9 cellular contexts compared by ENCODE assay signal in the genomic region with DNA sequence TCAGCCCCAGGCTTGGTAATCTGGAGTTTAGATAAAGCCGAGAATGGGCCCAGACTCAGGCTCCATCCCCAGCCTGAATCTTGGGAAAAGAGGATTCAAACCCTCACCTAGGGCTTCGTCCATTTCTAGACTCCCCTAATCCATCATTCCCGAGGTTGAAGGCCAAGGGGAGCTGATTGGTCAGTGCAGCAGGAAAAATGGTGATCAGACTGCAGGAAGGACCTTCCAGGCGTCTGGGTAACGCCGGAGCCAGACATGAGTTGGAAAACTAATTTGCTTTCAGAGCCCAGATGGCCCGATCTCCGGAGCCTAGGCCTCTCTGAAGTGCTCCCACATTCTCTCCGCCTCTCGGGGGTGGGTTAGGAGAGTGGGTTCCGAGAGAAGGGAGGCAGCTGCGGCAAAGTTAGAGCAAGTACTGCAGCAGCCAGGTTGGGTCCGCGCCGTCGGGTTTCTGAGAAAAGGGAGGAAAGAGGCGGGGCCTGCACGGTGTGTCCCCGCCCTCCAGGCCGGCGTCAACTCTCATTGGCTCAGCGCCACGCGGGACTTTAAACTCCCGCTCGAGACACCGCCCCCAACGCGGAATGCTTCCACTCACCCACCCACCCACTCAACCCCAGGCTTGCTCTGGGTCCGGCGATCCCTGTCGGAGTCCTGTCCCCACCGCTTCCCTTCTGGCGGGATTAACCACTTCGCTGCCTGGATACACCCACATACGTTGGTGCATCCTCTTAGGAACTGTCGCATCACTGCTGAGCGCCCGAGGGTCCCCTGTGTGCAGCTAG. TPM values are rescaled to one million over a fixed set of nuclear protein-coding genes. Genes with fewer than 3 reads are reported as not detected.
DNase-seq lines count a peak whose midpoint lies in the region; ATAC-seq and TF ChIP-seq lines count a peak whose summit lies in the region.
"Had no signal": no experiment of that assay in that cellular context is flagged by ENCODE, and none has a peak within 500 bp of the region (broad histone marks: within the 10 kb centered on the region; RNA-seq: fewer than 3 reads in every experiment).

No MANE protein-coding gene starts in this region.

- H3K4me3 ChIP-seq in left ventricle myocardium inferior (no peak overlapping the region), dorsolateral prefrontal cortex (peak overlapping the region in 38 of 59 donors; percentile 4 to 73 (median 62)), transverse colon (no peak overlapping the region)
- no peak overlapping the region for H3K4me3 ChIP-seq in CD8-positive, alpha-beta memory T cell (ENCODE audit: low read length)

- CTCF ChIA-PET in CD8-positive, alpha-beta memory T cell (lab: Charles Lee), result interaction anchor here (1.4 to 1.7 kb wide), 2 partner anchors 39 to 69 kb away, joined by 3 to 4 read pairs; no protein-coding TSS in a partner anchor

- H3K27me3 ChIP-seq in left ventricle myocardium inferior (ENCODE audit: low read depth), result peaks cover 100% of the 10 kb centered on the region
- peaks cover 0 to 99% (median 36%) of the 10 kb centered on the region in 45 donors for H3K27me3 ChIP-seq in dorsolateral prefrontal cortex
- H3K27me3 ChIP-seq in transverse colon, result peaks cover 97% of the 10 kb centered on the region
- H3K27me3 ChIP-seq in CD8-positive, alpha-beta memory T cell (ENCODE audit: insufficient read depth, low read length, poor library complexity, severe bottlenecking), result peaks cover 76% of the 10 kb centered on the region

- in situ Hi-C loops in transverse colon (cut with MboI; ENCODE audit: low pct_ligation_motif_present in 1 of 4, low pct_unique_long_range_greater_than_20kb in 1 of 4, low sequenced_read_pairs in 3 of 4), result no loop called here

- POLR2A ChIA-PET in CD8-positive, alpha-beta memory T cell (lab: Charles Lee), result no interaction called here

- no peak overlapping the region for H3K27ac ChIP-seq in left ventricle myocardium inferior (replicated peaks)
- peak overlapping the region in 31 of 59 donors; percentile 1 to 85 (median 49) for H3K27ac ChIP-seq in dorsolateral prefrontal cortex
- H3K27ac ChIP-seq in transverse colon, result no peak overlapping the region
- no peak overlapping the region for H3K27ac ChIP-seq in CD8-positive, alpha-beta memory T cell (ENCODE audit: low read depth, low read length)

- DNase-seq in left cardiac atrium, result peak; percentile 41
- no peak for DNase-seq in left ventricle myocardium inferior
- peak; percentile 94 for DNase-seq in NCI-H82 (lab: John Stamatoyannopoulos, UW)
- peak in 7 of 10 donors; percentile 58 to 73 (median 66) for DNase-seq in dorsolateral prefrontal cortex
- peak; percentile 35 for DNase-seq in transverse colon
- DNase-seq in CD8-positive, alpha-beta memory T cell, result no peak
- no peak for DNase-seq in progenitor cell of endocrine pancreas (ENCODE audit: low spot score, unreplicated experiment)

- H3K9me3 ChIP-seq in left ventricle myocardium inferior (replicated peaks) (no peaks in the 10 kb centered on the region), transverse colon (no peaks in the 10 kb centered on the region)
- H3K9me3 ChIP-seq in CD8-positive, alpha-beta memory T cell (ENCODE audit: low read length), result no peaks in the 10 kb centered on the region

- peaks cover 32 to 44% (median 43%) of the 10 kb centered on the region in 3 donors for H3K4me1 Mint-ChIP-seq in CD8-positive, alpha-beta memory T cell
- peaks cover 1% of the 10 kb centered on the region for H3K4me1 Mint-ChIP-seq in progenitor cell of endocrine pancreas (ENCODE audit: low read depth)

- H3K4me1 ChIP-seq in left ventricle myocardium inferior (peaks cover 31% of the 10 kb centered on the region), transverse colon (peaks cover 18 to 34% (median 29%) of the 10 kb centered on the region in 4 donors)
- peaks cover 27% of the 10 kb centered on the region for H3K4me1 ChIP-seq in CD8-positive, alpha-beta memory T cell (ENCODE audit: insufficient read depth, low read length)

- peaks cover 0 to 12% (median 6%) of the 10 kb centered on the region in 5 donors for H3K9me3 Mint-ChIP-seq in CD8-positive, alpha-beta memory T cell
- H3K9me3 Mint-ChIP-seq in progenitor cell of endocrine pancreas (ENCODE audit: low read depth), result no peaks in the 10 kb centered on the region

- no peak for TF ChIP-seq POLR2A in transverse colon (IDR thresholded peaks at IDR 0.05)

- H3K27ac Mint-ChIP-seq in CD8-positive, alpha-beta memory T cell, result peak overlapping the region in 1 of 8 donors; percentile 65
- no peak overlapping the region for H3K27ac Mint-ChIP-seq in progenitor cell of endocrine pancreas

- H3K36me3 ChIP-seq in left ventricle myocardium inferior, result no peaks in the 10 kb centered on the region
- no peaks in the 10 kb centered on the region for H3K36me3 ChIP-seq in transverse colon
- no peaks in the 10 kb centered on the region for H3K36me3 ChIP-seq in CD8-positive, alpha-beta memory T cell (ENCODE audit: insufficient read depth, low read length)

- peaks cover 80 to 81% of the 10 kb centered on the region in 2 donors for H3K27me3 Mint-ChIP-seq in CD8-positive, alpha-beta memory T cell
- peaks cover 82% of the 10 kb centered on the region for H3K27me3 Mint-ChIP-seq in progenitor cell of endocrine pancreas

- peak overlapping the region in 3 of 7 donors; percentile 42 to 49 (median 47) for H3K4me3 Mint-ChIP-seq in CD8-positive, alpha-beta memory T cell
- H3K4me3 Mint-ChIP-seq in progenitor cell of endocrine pancreas (ENCODE audit: low read depth), result no peak overlapping the region

- TF ChIP-seq CTCF in left ventricle myocardium inferior (IDR thresholded peaks at IDR 0.05; ENCODE audit: borderline replicate concordance) (no peak), dorsolateral prefrontal cortex (IDR thresholded peaks at IDR 0.05 in 54 of 56, conservative IDR thresholded peaks at IDR 0.05 in 2 of 56; ENCODE audit: low read depth in 1 of 56, partially characterized antibody in 56 of 56) (no peak), transverse colon (IDR thresholded peaks at IDR 0.05) (no peak), progenitor cell of endocrine pancreas (IDR thresholded peaks at IDR 0.05; ENCODE audit: unreplicated experiment) (no peak)

- no peak for ATAC-seq in left cardiac atrium
- no peak for ATAC-seq in GM21825 (IDR thresholded peaks at IDR 0.05; ENCODE audit: unreplicated experiment)

- intact Hi-C loops in left cardiac atrium (cut with DNase I), result no loop called here
- intact Hi-C loops in left ventricle myocardium inferior (cut with micrococcal nuclease), result no loop called here
- intact Hi-C loops in dorsolateral prefrontal cortex (cut with DNase I), result no loop called here
- intact Hi-C loops in transverse colon (cut with DNase I; ENCODE audit: low total_unique reads), result no loop called here

- 8% methylated on average over 36 of the region's 39 CpGs; no CpG with 5 or more reads in 1 of the 2 donors for WGBS in transverse colon (ENCODE audit: low coverage in 1 of 2), 2 donors

- peaks cover 0 to 3% (median 0%) of the 10 kb centered on the region in 3 donors for H3K36me3 Mint-ChIP-seq in CD8-positive, alpha-beta memory T cell
- H3K36me3 Mint-ChIP-seq in progenitor cell of endocrine pancreas (ENCODE audit: insufficient read depth), result no peaks in the 10 kb centered on the region

- no peak for TF ChIP-seq EP300 in transverse colon (IDR thresholded peaks at IDR 0.05; ENCODE audit: low read depth)

RNA-seq across cellular contexts. Expression of a gene that starts 0.8 kb away (rescaled TPM):
- total RNA-seq in left cardiac atrium, result not detected
- not detected for total RNA-seq in left ventricle myocardium inferior
- total RNA-seq in dorsolateral prefrontal cortex, result 10 to 100 TPM in 91 of 120 experiments, 1 to 10 TPM in 29; 3.6 to 23.1 (median 12.0) TPM
- total RNA-seq in transverse colon, result not detected
- not detected for total RNA-seq in CD8-positive, alpha-beta memory T cell
- not detected for polyA plus RNA-seq in CD8-positive, alpha-beta memory T cell
- not detected in 2 replicates for total RNA-seq in progenitor cell of endocrine pancreas
- total RNA-seq: HT1080 had no signal

RNA-seq across cellular contexts. Expression of a gene that starts 3.1 kb away (rescaled TPM):
- total RNA-seq in left cardiac atrium (under 1 TPM; 0.29 to 0.37 TPM), left ventricle myocardium inferior (not detected), dorsolateral prefrontal cortex (100 to 1,000 TPM in 108 of 120 experiments, 10 to 100 TPM in 12; 55.0 to 260 (median 142) TPM), transverse colon (1 to 10 TPM in 1 of 4 donors, under 1 TPM in 2, not detected in 1; 0.64 to 2.4 (median 0.82) TPM), progenitor cell of endocrine pancreas (5.3 and 5.9 TPM in 2 replicates)
- total RNA-seq in CD8-positive, alpha-beta memory T cell, result under 1 TPM; 0.24 to 0.38 TPM
- 1.2 TPM for polyA plus RNA-seq in CD8-positive, alpha-beta memory T cell

RNA-seq across cellular contexts. Expression of a gene that starts 28.8 kb away (rescaled TPM):
- 1 to 10 TPM; 5.6 to 8.1 TPM for total RNA-seq in left cardiac atrium
- 2.5 TPM for total RNA-seq in left ventricle myocardium inferior
- 10 to 100 TPM in 10 of 120 experiments, 1 to 10 TPM in 110; 1.6 to 13.4 (median 6.0) TPM for total RNA-seq in dorsolateral prefrontal cortex
- 10 to 100 TPM in 1 of 4 donors, 1 to 10 TPM in 2, not detected in 1; 2.7 to 17.5 (median 4.0) TPM for total RNA-seq in transverse colon
- total RNA-seq in CD8-positive, alpha-beta memory T cell, result 10 to 100 TPM; 51.5 to 62.4 TPM
- polyA plus RNA-seq in CD8-positive, alpha-beta memory T cell, result 24.1 TPM
- 32.8 and 37.4 TPM in 2 replicates for total RNA-seq in progenitor cell of endocrine pancreas

RNA-seq across cellular contexts. Expression of a gene that starts 33.3 kb away (rescaled TPM):
- total RNA-seq in left cardiac atrium (1 to 10 TPM; 1.8 to 3.2 TPM), left ventricle myocardium inferior (2.7 TPM), dorsolateral prefrontal cortex (1 to 10 TPM in 86 of 120 experiments, under 1 TPM in 8, not detected in 26; 0.63 to 7.4 (median 2.4) TPM), transverse colon (1 to 10 TPM in 1 of 4 donors, not detected in 3; 1.6 TPM), progenitor cell of endocrine pancreas (16.5 and 22.7 TPM in 2 replicates)
- 10 to 100 TPM; 24.6 to 31.0 TPM for total RNA-seq in CD8-positive, alpha-beta memory T cell
- not detected for polyA plus RNA-seq in CD8-positive, alpha-beta memory T cell
- total RNA-seq: HT1080 had no signal

RNA-seq across cellular contexts. Expression of a gene that starts 33.6 kb away (rescaled TPM):
- total RNA-seq in left cardiac atrium, result 100 to 1,000 TPM; 525 to 629 TPM
- 700 TPM for total RNA-seq in left ventricle myocardium inferior
- total RNA-seq in dorsolateral prefrontal cortex, result 100 to 1,000 TPM; 234 to 491 (median 396) TPM
- 100 to 1,000 TPM; 172 to 357 (median 198) TPM for total RNA-seq in transverse colon
- 100 to 1,000 TPM; 183 to 184 TPM for total RNA-seq in CD8-positive, alpha-beta memory T cell
- polyA plus RNA-seq in CD8-positive, alpha-beta memory T cell, result 257 TPM
- 524 and 554 TPM in 2 replicates for total RNA-seq in progenitor cell of endocrine pancreas

Comparison
In these comparisons a context has a peak if more than half of its experiments do, and no peak if none do; other contexts are left out.
1. DNase-seq: peak in left cardiac atrium (single experiment), NCI-H82 (single experiment), dorsolateral prefrontal cortex (7 of 10) and transverse colon (single experiment); none in left ventricle myocardium inferior (single experiment), CD8-positive, alpha-beta memory T cell (0 of 5) and progenitor cell of endocrine pancreas (single experiment).
2. H3K27ac ChIP-seq: peak in dorsolateral prefrontal cortex (31 of 59); none in left ventricle myocardium inferior (single experiment), transverse colon (0 of 4) and CD8-positive, alpha-beta memory T cell (single experiment).
3. H3K4me3 ChIP-seq: peak in dorsolateral prefrontal cortex (38 of 59); none in left ventricle myocardium inferior (single experiment), transverse colon (0 of 4) and CD8-positive, alpha-beta memory T cell (single experiment).